9 cellular contexts compared by ENCODE assay signal in genomic region chr7:154055489-154056106, GRCh38. TPM values are rescaled to one million over a fixed set of nuclear protein-coding genes. Genes with fewer than 3 reads are reported as not detected.
DNase-seq lines count a peak whose midpoint lies in the region; ATAC-seq, FAIRE-seq and TF ChIP-seq lines count a peak whose summit lies in the region.
"Not testable (repeated sequence)": the region's sequence is repeated elsewhere in the genome, so short reads cannot be mapped to it uniquely, and the experiment has no call there.
"Had no signal": no experiment of that assay in that cellular context is flagged by ENCODE, and none has a peak within 500 bp of the region (broad histone marks: within the 10 kb centered on the region; RNA-seq: fewer than 3 reads in every experiment).

No MANE protein-coding gene starts in this region.

- DNase-seq in CMK (ENCODE audit: low read depth) (peak; percentile 5), HFF-Myc (ENCODE audit: extremely low read depth, low read depth) (peak; percentile 5), NCI-H1048 (lab: John Stamatoyannopoulos, UW) (peak; percentile 2), brain microvascular endothelial cell (peak; percentile 24), fibroblast of villous mesenchyme (ENCODE audit: low read depth) (peak; percentile 51), HepG2 (ENCODE audit: low spot score) (peak; percentile 9), skeletal muscle cell (ENCODE audit: low read depth) (peak; percentile 8)
- peak; percentile 36 for DNase-seq in activated CD4-positive, alpha-beta T cell treated with anti-CD3 and anti-CD28 coated beads for 48 hours

- not testable (repeated sequence) for BruUV-seq in HepG2 (replicated peaks; lab: Mats Ljungman, UMichigan)

- not testable (repeated sequence) for H2AFZ ChIP-seq in HepG2 (ENCODE audit: low read length)

- H3K9me3 ChIP-seq in HepG2 (ENCODE audit: low read length) = not testable (repeated sequence)

- TF ChIP-seq RAD21 in HepG2 (CRISPR knock-in tag; IDR thresholded peaks at IDR 0.05) = not testable (repeated sequence)

- FAIRE-seq in HepG2 (lab: Jason Lieb, UNC) = not testable (repeated sequence)

- not testable (repeated sequence) for TF ChIP-seq EP300 in HepG2 (IDR thresholded peaks at IDR 0.05; ENCODE audit: low read depth in 2 of 2, low read length in 2 of 2); HepG2 (CRISPR knock-in tag; IDR thresholded peaks at IDR 0.05; ENCODE audit: borderline replicate concordance)

- in situ Hi-C loops in brain microvascular endothelial cell (cut with HindIII; ENCODE audit: low pct_ligation_motif_present, low sequenced_read_pairs); HepG2 (cut with HindIII; ENCODE audit: extremely low pct_ligation_motif_present, low pct_unique_long_range_greater_than_20kb): not testable (repeated sequence)

- CTCF ChIA-PET in HepG2 (lab: Yijun Ruan, JAX; ENCODE audit: low intra/inter-chr PET ratio, low total read pairs) = not testable (repeated sequence)

- not testable (repeated sequence) for H3K9ac ChIP-seq in HepG2 (ENCODE audit: insufficient read depth, low read depth, low read length)

- not testable (repeated sequence) for H3K79me2 ChIP-seq in HepG2 (ENCODE audit: insufficient read depth, low read length)

- TF ChIP-seq POLR2A in HepG2 (IDR thresholded peaks at IDR 0.05; ENCODE audit: insufficient read depth in 1 of 2, low read depth in 2 of 2, low read length in 2 of 2) = not testable (repeated sequence)

- 6% methylated on average over 9 of the region's 9 CpGs for WGBS in HepG2 (ENCODE audit: low lambda C conversion rate)

- not testable (repeated sequence) for H3K4me2 ChIP-seq in HepG2 (ENCODE audit: low read depth, low read length)

- not testable (repeated sequence) for H3K27me3 ChIP-seq in brain microvascular endothelial cell (replicated peaks); HepG2 (ENCODE audit: control insufficient read depth in 1 of 2, insufficient read depth in 2 of 2, low read length in 2 of 2)

- POLR2A ChIA-PET in HepG2 (lab: Yijun Ruan, JAX) = not testable (repeated sequence)

- not testable (repeated sequence) for ATAC-seq in HepG2

- intact Hi-C loops in HepG2 (cut with micrococcal nuclease; ENCODE audit: unreplicated experiment) = not testable (repeated sequence)

- not testable (repeated sequence) for H3K4me1 ChIP-seq in HepG2 (ENCODE audit: insufficient read depth, low read length)

- H3K36me3 ChIP-seq in brain microvascular endothelial cell (replicated peaks); HepG2 (replicated peaks in 1 of 2; ENCODE audit: control insufficient read depth in 1 of 2, insufficient read depth in 2 of 2, low read length in 2 of 2): not testable (repeated sequence)

- TF ChIP-seq CTCF in HFF-Myc (IDR thresholded peaks at IDR 0.05; ENCODE audit: low read depth, low read length, missing control alignments); brain microvascular endothelial cell (IDR thresholded peaks at IDR 0.05; ENCODE audit: low read depth, low read length, missing control alignments); fibroblast of villous mesenchyme (IDR thresholded peaks at IDR 0.05; ENCODE audit: insufficient read depth, low read depth, low read length); HepG2 (CRISPR knock-in tag; IDR thresholded peaks at IDR 0.05): not testable (repeated sequence)

- H3K27ac ChIP-seq in brain microvascular endothelial cell; HepG2 (ENCODE audit: extremely low read length, insufficient read depth, low read length): not testable (repeated sequence)

- H3K4me3 ChIP-seq in HFF-Myc (replicated peaks; ENCODE audit: low read depth, low read length); brain microvascular endothelial cell (ENCODE audit: low read depth, low read length); fibroblast of villous mesenchyme (ENCODE audit: low read depth, low read length); HepG2 (replicated peaks in 1 of 3; ENCODE audit: insufficient read depth in 1 of 3, low read depth in 2 of 3, low read length in 3 of 3); skeletal muscle cell (ENCODE audit: low read depth, low read length): not testable (repeated sequence)

- H4K20me1 ChIP-seq in HepG2 (ENCODE audit: insufficient read depth, low read length) = not testable (repeated sequence)

TF ChIP-seq in HepG2, 621 proteins besides CTCF, POLR2A, EP300 and RAD21:
- TF ChIP-seq EHMT2 (IDR thresholded peaks at IDR 0.05; ENCODE audit: borderline replicate concordance, low read depth, low read length) (peak; percentile 43; the same call in 1 of the 2 replicates), ZNF232 (CRISPR knock-in tag; IDR thresholded peaks at IDR 0.05; ENCODE audit: borderline replicate concordance) (peak; percentile 50; the same call in 1 of the 2 replicates), ELF3 (CRISPR knock-in tag; IDR thresholded peaks at IDR 0.05) (peak; percentile 28; the same call in 1 of the 2 replicates), REST (IDR thresholded peaks at IDR 0.05; ENCODE audit: borderline replicate concordance in 1 of 2, low read depth in 1 of 2, low read length in 2 of 2) (peak; percentile 61 to 92), KLF6 (CRISPR knock-in tag; IDR thresholded peaks at IDR 0.05) (0 out of 2 replicates have a peak, but pooled peaks have one; percentile 37), MIER2 (CRISPR knock-in tag; IDR thresholded peaks at IDR 0.05) (peak; percentile 96), SALL1 (CRISPR knock-in tag; IDR thresholded peaks at IDR 0.05) (0 out of 2 replicates have a peak, but pooled peaks have one; percentile 17)
TF ChIP-seq in HepG2: peak in this region for 7; not testable (repeated sequence) for 614.

RNA-seq across cellular contexts. Expression of gene DPP6, which starts 3.4 kb away (rescaled TPM):
- total RNA-seq in fibroblast of villous mesenchyme (under 0.01 TPM in 2 replicates), HepG2 (2016; rRNA removed; fragmentation: Illumina TruSeq; extraction: Trizol) (not detected in 2 replicates)
- total RNA-seq in HepG2 (2016; cell fraction: cytosol; rRNA removed; fragmentation: Illumina TruSeq; extraction: Trizol; ENCODE audit: low read depth) = not detected in 2 replicates
- total RNA-seq in HepG2 (2016; cell fraction: insoluble cytoplasmic fraction; rRNA removed; fragmentation: Illumina TruSeq; extraction: Trizol) = not detected in 2 replicates
- not detected in 2 replicates for total RNA-seq in HepG2 (2016; cell fraction: membrane; rRNA removed; fragmentation: Illumina TruSeq; extraction: Trizol)
- not detected in 2 replicates for total RNA-seq in HepG2 (2016; cell fraction: nucleus; rRNA removed; fragmentation: Illumina TruSeq; extraction: Trizol)
- polyA plus RNA-seq in HepG2 (2011; rRNA removed) = not detected in 2 replicates
- polyA plus RNA-seq in HepG2 (2011; cell fraction: cytosol; rRNA removed) = not detected in 2 replicates
- polyA plus RNA-seq in HepG2 (2011; cell fraction: nucleus; rRNA removed) = not detected in 2 replicates
- polyA plus RNA-seq in HepG2 (2012) = not detected in 2 replicates
- not detected in 2 replicates for polyA plus RNA-seq in HepG2 (2016; cell fraction: cytosol; fragmentation: Illumina TruSeq; extraction: Trizol; ENCODE audit: low read depth)
- not detected in 2 replicates for polyA plus RNA-seq in HepG2 (2016; cell fraction: insoluble cytoplasmic fraction; fragmentation: Illumina TruSeq; extraction: Trizol; ENCODE audit: low read depth)
- polyA plus RNA-seq in HepG2 (2016; cell fraction: membrane; fragmentation: Illumina TruSeq; extraction: Trizol; ENCODE audit: low read depth) = not detected in 2 replicates
- not detected in 2 replicates for polyA plus RNA-seq in HepG2 (2016; cell fraction: nucleus; fragmentation: Illumina TruSeq; extraction: Trizol; ENCODE audit: insufficient read depth, low read depth)
- polyA minus RNA-seq in HepG2 (2011; rRNA and poly(A)+ RNA removed; ENCODE audit: low replicate concordance) = not detected in 2 replicates
- polyA minus RNA-seq in HepG2 (2011; cell fraction: cytosol; rRNA and poly(A)+ RNA removed) = not detected in 2 replicates
- 0.13 TPM in 1 of 2 replicates, not detected in the other for polyA minus RNA-seq in HepG2 (2011; cell fraction: nucleus; rRNA and poly(A)+ RNA removed)
- polyA plus RNA-seq: IgD-negative memory B cell had no signal
